In the genomic region with DNA sequence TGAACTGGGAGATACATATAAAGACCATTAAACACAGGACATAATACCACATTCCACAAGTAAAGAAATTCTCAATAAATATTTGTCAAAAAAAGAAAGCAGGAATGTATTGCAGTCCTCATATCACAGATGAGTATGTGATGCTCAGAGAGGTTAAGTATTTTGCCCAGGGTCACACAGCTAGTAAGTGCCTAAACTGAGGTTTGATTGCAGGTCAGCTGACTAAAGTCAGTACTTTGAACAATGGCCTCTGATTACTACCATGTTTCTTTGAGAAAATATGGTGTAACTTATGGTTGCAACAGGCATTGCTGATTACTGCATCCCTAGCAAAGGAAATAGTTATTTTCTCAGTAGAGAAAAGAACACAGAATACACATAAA, we compare ENCODE assay signal across 2 cellular contexts.
TF ChIP-seq lines count a peak whose summit lies in the region.

No MANE protein-coding gene starts in this region.

TF ChIP-seq in A549, 52 proteins besides CTCF, POLR2A, EP300 and RAD21 (continued from another document):
- TF ChIP-seq HMGXB4 (CRISPR knock-in tag; IDR thresholded peaks at IDR 0.05; ENCODE audit: borderline replicate concordance) (no peak), EHF (CRISPR knock-in tag; IDR thresholded peaks at IDR 0.05) (no peak), JUN (IDR thresholded peaks at IDR 0.05) (no peak), REST (IDR thresholded peaks at IDR 0.05) (no peak)

TF ChIP-seq in HCT116, 20 proteins besides CTCF, POLR2A, EP300 and RAD21 (continued from another document):
- TF ChIP-seq EGR1 (IDR thresholded peaks at IDR 0.05; ENCODE audit: low read depth) = no peak
- TF ChIP-seq EZH2 (IDR thresholded peaks at IDR 0.05) = no peak
- no peak for TF ChIP-seq SP1 (IDR thresholded peaks at IDR 0.05; ENCODE audit: low read depth)
- TF ChIP-seq SIN3A (IDR thresholded peaks at IDR 0.05; ENCODE audit: low read depth) = no peak
- no peak for TF ChIP-seq REST (IDR thresholded peaks at IDR 0.05; ENCODE audit: low read depth)
- no peak for TF ChIP-seq FOSL1 (IDR thresholded peaks at IDR 0.05; ENCODE audit: low read depth)
TF ChIP-seq in HCT116: peak in this region for 0.
